In the genomic region with DNA sequence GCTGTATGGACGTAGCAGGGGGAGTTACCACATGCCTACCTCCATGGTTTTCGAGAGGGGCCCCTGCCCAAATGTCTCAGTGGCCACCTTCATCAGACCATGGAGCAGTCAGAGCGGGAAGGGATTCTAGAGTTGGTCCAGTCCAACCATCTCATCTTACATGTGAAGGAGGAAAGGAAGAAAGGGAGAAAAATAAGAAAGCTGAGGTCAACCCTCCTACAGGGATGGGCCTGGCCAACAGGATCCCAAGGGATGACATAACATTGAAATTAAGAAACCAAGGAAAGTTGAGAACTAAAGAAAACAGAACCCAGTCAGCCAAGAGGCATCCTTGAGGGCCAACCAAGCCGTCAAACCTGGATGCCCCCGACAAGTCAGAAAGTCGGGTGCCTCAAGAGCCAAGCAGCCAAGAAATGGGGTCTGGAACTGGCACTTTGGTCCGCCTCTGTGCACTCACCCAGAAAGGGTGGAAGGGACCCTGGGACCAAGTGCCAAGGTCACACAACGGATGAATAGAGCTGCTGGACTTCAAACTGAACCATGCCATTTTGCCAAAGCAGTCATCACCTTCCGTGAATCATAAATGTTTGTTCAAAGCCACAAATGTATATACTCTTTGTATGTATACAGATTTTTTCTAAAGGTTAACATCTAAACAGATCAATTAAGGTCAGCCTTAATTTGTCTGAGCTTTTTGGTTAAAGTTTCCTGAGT, we compare ENCODE assay signal across 15 cellular contexts. TPM values are rescaled to one million over a fixed set of nuclear protein-coding genes. Genes with fewer than 3 reads are reported as not detected.
DNase-seq lines count a peak whose midpoint lies in the region; FAIRE-seq and TF ChIP-seq lines count a peak whose summit lies in the region.
"Had no signal": no experiment of that assay in that cellular context is flagged by ENCODE, and none has a peak within 500 bp of the region (broad histone marks: within the 10 kb centered on the region; RNA-seq: fewer than 3 reads in every experiment).

No MANE protein-coding gene starts in this region.

- no peak for TF ChIP-seq EP300 in H1 (IDR thresholded peaks at IDR 0.05; ENCODE audit: borderline replicate concordance in 1 of 2, low read depth in 2 of 2, low read length in 2 of 2)

- 95% methylated on average over 9 of the region's 9 CpGs; no CpG with 5 or more reads in 1 of the 2 experiments for WGBS in H1 (ENCODE audit: extremely low coverage in 1 of 2, insufficient coverage in 1 of 2, insufficient read length in 1 of 2, insufficient replicate concordance in 2 of 2, low coverage in 1 of 2, low lambda C conversion rate in 2 of 2, missing lambda C conversion rate in 1 of 2), 2 experiments

- H2AFZ ChIP-seq in H1 (ENCODE audit: low read length) (peak overlapping the region; percentile 2; the same call in 1 of the 2 replicates), keratinocyte (ENCODE audit: control insufficient read depth, low read length) (no peak overlapping the region), osteoblast (ENCODE audit: low read length) (no peak overlapping the region)

- H3K79me2 ChIP-seq in H1 (ENCODE audit: control insufficient read depth in 1 of 2, insufficient read depth in 2 of 2, low read length in 2 of 2): no peaks in the 10 kb centered on the region
- no peaks in the 10 kb centered on the region for H3K79me2 ChIP-seq in keratinocyte (ENCODE audit: control insufficient read depth, insufficient read depth, low read length)
- H3K79me2 ChIP-seq in osteoblast (ENCODE audit: insufficient read depth, low read length): no peaks in the 10 kb centered on the region

- CTCF ChIA-PET in H1 (lab: Charles Lee; ENCODE audit: partially characterized antibody): interaction anchor here (0.8 to 2.7 kb wide), 3 partner anchors 12 to 29 kb away, joined by 3 to 10 read pairs (median 3); no protein-coding TSS in a partner anchor

- H3K79me1 ChIP-seq in H1 (ENCODE audit: low read depth, low read length): no peaks in the 10 kb centered on the region

- no peak for FAIRE-seq in H1 (lab: Jason Lieb, UNC)
- FAIRE-seq in keratinocyte (lab: Jason Lieb, UNC): peak; percentile 9
- FAIRE-seq: A549, GM12892, HTR-8/SVneo had no signal

- H3K23me2 ChIP-seq in H1 (ENCODE audit: low read depth, low read length): 0 out of 2 replicates have a peak, but pooled peaks cover under 1% of the 10 kb centered on the region

- no peaks in the 10 kb centered on the region for H4K20me1 ChIP-seq in H1 (replicated peaks in 1 of 2; ENCODE audit: control insufficient read depth in 1 of 2, insufficient read depth in 2 of 2, low read length in 2 of 2)
- H4K20me1 ChIP-seq in keratinocyte (ENCODE audit: control insufficient read depth, extremely low read depth, insufficient read depth, low read length): no peaks in the 10 kb centered on the region
- H4K20me1 ChIP-seq in osteoblast (ENCODE audit: insufficient read depth, low read length): no peaks in the 10 kb centered on the region

- no peaks in the 10 kb centered on the region for H3K27me3 Mint-ChIP-seq in type B pancreatic cell

- no peak overlapping the region for H4K8ac ChIP-seq in H1 (ENCODE audit: extremely low read depth, insufficient read depth, low read length)

- intact Hi-C loops in left ventricle myocardium inferior (cut with micrococcal nuclease): no loop called here
- intact Hi-C loops in breast epithelium (cut with DNase I; ENCODE audit: low total_unique reads): no loop called here

- H3K4me1 ChIP-seq in H1 (replicated peaks in 1 of 4; ENCODE audit: control insufficient read depth in 3 of 4, insufficient read depth in 4 of 4, low read length in 3 of 4) (peaks cover 0 to 10% (median 4%) of the 10 kb centered on the region in 4 experiments; a peak in 6 of 7 replicates), keratinocyte (ENCODE audit: control insufficient read depth, extremely low read depth, insufficient read depth, low read length) (no peaks in the 10 kb centered on the region), osteoblast (ENCODE audit: insufficient read depth, low read length) (no peaks in the 10 kb centered on the region), left ventricle myocardium inferior (peaks cover 10% of the 10 kb centered on the region), breast epithelium (no peaks in the 10 kb centered on the region)
- H3K4me1 ChIP-seq: A549, BE2C had no signal

- H3K4me1 Mint-ChIP-seq in type B pancreatic cell (ENCODE audit: unreplicated experiment): peaks cover 37% of the 10 kb centered on the region

- H2BK15ac ChIP-seq in H1 (ENCODE audit: low read length): no peak overlapping the region

- no peak overlapping the region for H2BK120ac ChIP-seq in H1 (replicated peaks; ENCODE audit: low read depth, low read length)

- H3K4me3 Mint-ChIP-seq in type B pancreatic cell: no peak overlapping the region
- H3K4me3 Mint-ChIP-seq: CD14-positive monocyte; CD8-positive, alpha-beta T cell had no signal

- H3K18ac ChIP-seq in H1 (ENCODE audit: extremely low read depth, low read length): no peak overlapping the region

- H3K9me3 ChIP-seq in H1 (ENCODE audit: insufficient read depth in 2 of 2, low read depth in 1 of 2, low read length in 1 of 2): no peaks in the 10 kb centered on the region
- H3K9me3 ChIP-seq in keratinocyte (ENCODE audit: control insufficient read depth, low read depth, low read length): no peaks in the 10 kb centered on the region
- H3K9me3 ChIP-seq in osteoblast (ENCODE audit: low read depth, low read length): no peaks in the 10 kb centered on the region
- H3K9me3 ChIP-seq in left ventricle myocardium inferior (replicated peaks): no peaks in the 10 kb centered on the region
- H3K9me3 ChIP-seq in breast epithelium: no peaks in the 10 kb centered on the region
- H3K9me3 ChIP-seq: A549, BE2C had no signal

- no peak overlapping the region for H3K56ac ChIP-seq in H1 (replicated peaks; ENCODE audit: insufficient read length, low read depth, low read length)

- H3K4ac ChIP-seq in H1 (replicated peaks; ENCODE audit: insufficient read length, low read depth, low read length): no peak overlapping the region

- peaks cover 3% of the 10 kb centered on the region for H3K9me3 Mint-ChIP-seq in type B pancreatic cell
- H3K9me3 Mint-ChIP-seq: CD8-positive, alpha-beta T cell had no signal

- peak overlapping the region; percentile 33 for H3K27ac Mint-ChIP-seq in type B pancreatic cell
- H3K27ac Mint-ChIP-seq: CD8-positive, alpha-beta T cell had no signal

- H3K9me1 ChIP-seq in keratinocyte (ENCODE audit: control insufficient read depth, extremely low read depth, insufficient read depth, low read length): no peaks in the 10 kb centered on the region

- no peaks in the 10 kb centered on the region; a peak in 1 of 7 replicates for H3K27me3 ChIP-seq in H1 (replicated peaks in 1 of 4; ENCODE audit: control insufficient read depth in 3 of 4, extremely low read depth in 1 of 4, insufficient read depth in 3 of 4, low read length in 3 of 4)
- no peaks in the 10 kb centered on the region for H3K27me3 ChIP-seq in keratinocyte (ENCODE audit: control insufficient read depth, extremely low read depth, insufficient read depth, low read length)
- peaks cover 38% of the 10 kb centered on the region for H3K27me3 ChIP-seq in osteoblast (ENCODE audit: insufficient read depth, low read length)
- H3K27me3 ChIP-seq in left ventricle myocardium inferior (ENCODE audit: low read depth): no peaks in the 10 kb centered on the region
- no peaks in the 10 kb centered on the region for H3K27me3 ChIP-seq in breast epithelium
- H3K27me3 ChIP-seq: BE2C had no signal

- no peak overlapping the region for H3K4me2 ChIP-seq in H1 (ENCODE audit: insufficient read depth in 1 of 2, low read depth in 2 of 2, low read length in 2 of 2)
- no peak overlapping the region for H3K4me2 ChIP-seq in keratinocyte (ENCODE audit: control insufficient read depth, extremely low read depth, insufficient read depth, low read depth, low read length)
- no peak overlapping the region for H3K4me2 ChIP-seq in osteoblast (ENCODE audit: insufficient read depth, low read length)
- H3K4me2 ChIP-seq: A549 had no signal

- TF ChIP-seq RAD21 in H1 (IDR thresholded peaks at IDR 0.05 in 1 of 2, conservative IDR thresholded peaks at IDR 0.05 in 1 of 2; ENCODE audit: low read depth in 2 of 2, low read length in 2 of 2): no peak

- H3K4me3 ChIP-seq in H1 (ENCODE audit: extremely low read depth in 1 of 4, insufficient read depth in 2 of 4, low read depth in 3 of 4, low read length in 4 of 4) (no peak overlapping the region), keratinocyte (ENCODE audit: control insufficient read depth in 2 of 3, extremely low read depth in 1 of 3, insufficient read depth in 2 of 3, low read depth in 1 of 3, low read length in 3 of 3) (no peak overlapping the region), osteoblast (ENCODE audit: insufficient read depth, low read length) (no peak overlapping the region), left ventricle myocardium inferior (no peak overlapping the region), breast epithelium (no peak overlapping the region)
- H3K4me3 ChIP-seq: A549 had no signal

- no peak overlapping the region for H3K23ac ChIP-seq in H1 (ENCODE audit: insufficient read length)

- H4K5ac ChIP-seq in H1 (ENCODE audit: insufficient read length, low read depth, low read length): no peak overlapping the region

- no peak overlapping the region for H2AK5ac ChIP-seq in H1 (ENCODE audit: low read depth, low read length)

- TF ChIP-seq POLR2A in H1 (IDR thresholded peaks at IDR 0.05; ENCODE audit: control extremely low read depth in 1 of 2, low read depth in 2 of 2, low read length in 2 of 2) (no peak), breast epithelium (IDR thresholded peaks at IDR 0.05) (no peak)

- no peaks in the 10 kb centered on the region for H3K36me3 ChIP-seq in H1 (ENCODE audit: control insufficient read depth in 2 of 4, insufficient read depth in 4 of 4, low read length in 3 of 4)
- no peaks in the 10 kb centered on the region for H3K36me3 ChIP-seq in keratinocyte (ENCODE audit: control insufficient read depth in 2 of 2, extremely low read depth in 1 of 2, insufficient read depth in 2 of 2, low read length in 2 of 2)
- H3K36me3 ChIP-seq in osteoblast (ENCODE audit: insufficient read depth, low read length): no peaks in the 10 kb centered on the region
- no peaks in the 10 kb centered on the region for H3K36me3 ChIP-seq in left ventricle myocardium inferior
- H3K36me3 ChIP-seq in breast epithelium: no peaks in the 10 kb centered on the region
- H3K36me3 ChIP-seq: BE2C had no signal

- H3K27ac ChIP-seq in H1 (ENCODE audit: low read depth, low read length) (no peak overlapping the region), keratinocyte (ENCODE audit: control insufficient read depth, insufficient read depth, low read length) (no peak overlapping the region), osteoblast (ENCODE audit: low read depth, low read length) (no peak overlapping the region), left ventricle myocardium inferior (replicated peaks) (no peak overlapping the region), breast epithelium (no peak overlapping the region)
- H3K27ac ChIP-seq: A549 had no signal

- no peak overlapping the region for H2BK12ac ChIP-seq in H1 (ENCODE audit: low read depth, low read length)

- DNase-seq in H1 (ENCODE audit: low read depth in 1 of 2, low spot score in 2 of 2) (no peak), keratinocyte (ENCODE audit: low read depth, low spot score) (no peak), osteoblast (ENCODE audit: insufficient read length, low spot score, missing footprints) (peak; percentile 71), type B pancreatic cell (ENCODE audit: extremely low spot score, unreplicated experiment) (no peak), left ventricle myocardium inferior (no peak), COR-L47 (lab: John Stamatoyannopoulos, UW) (no peak), breast epithelium (ENCODE audit: low spot score in 2 of 2) (no peak)
- DNase-seq: BE2C, DMS 273 treated with DMSO at 0.1 percent for 48 hours, HCEC 1CT had no signal

- TF ChIP-seq CTCF in H1 (IDR thresholded peaks at IDR 0.05; ENCODE audit: control extremely low read depth in 1 of 3, insufficient read depth in 1 of 3, low read depth in 1 of 3, low read length in 3 of 3) (no peak), keratinocyte (optimal IDR thresholded peaks at IDR 0.05 in 1 of 3, IDR thresholded peaks at IDR 0.05 in 1 of 3, conservative IDR thresholded peaks at IDR 0.05 in 1 of 3; ENCODE audit: extremely low read depth in 1 of 3, insufficient read depth in 2 of 3, low read length in 3 of 3) (no peak), osteoblast (IDR thresholded peaks at IDR 0.05; ENCODE audit: extremely low read depth, low read depth, low read length) (no peak), type B pancreatic cell (conservative IDR thresholded peaks at IDR 0.05) (no peak), left ventricle myocardium inferior (IDR thresholded peaks at IDR 0.05; ENCODE audit: borderline replicate concordance) (no peak), breast epithelium (IDR thresholded peaks at IDR 0.05) (no peak)

- no peak overlapping the region for H2BK20ac ChIP-seq in H1 (ENCODE audit: low read length)

- H2BK5ac ChIP-seq in H1 (ENCODE audit: low read depth, low read length): no peak overlapping the region

- dilution Hi-C loops in keratinocyte (cut with MboI; ENCODE audit: extremely low pct_ligation_motif_present, low sequenced_read_pairs): no loop called here

- H3K9ac ChIP-seq in H1 (replicated peaks in 1 of 4; ENCODE audit: extremely low read depth in 1 of 4, low read depth in 3 of 4, low read length in 3 of 4) (no peak overlapping the region), keratinocyte (ENCODE audit: control insufficient read depth, extremely low read depth, insufficient read depth, low read length) (no peak overlapping the region)

- no peaks in the 10 kb centered on the region for H3K36me3 Mint-ChIP-seq in type B pancreatic cell
- H3K36me3 Mint-ChIP-seq: CD8-positive, alpha-beta T cell had no signal

- POLR2A ChIA-PET in H1 (lab: Charles Lee; ENCODE audit: partially characterized antibody): no interaction called here

- no peak overlapping the region for H3K14ac ChIP-seq in H1 (ENCODE audit: insufficient read length)

- H4K91ac ChIP-seq in H1 (replicated peaks; ENCODE audit: insufficient read length, low read length): no peak overlapping the region

RNA-seq across cellular contexts. Expression of a gene that starts 27.1 kb away (rescaled TPM):
- total RNA-seq in H1 (2021; fragmentation: NEBNext Ultra II Directional; extraction: Animal tissue kit (Norgen Biotek cat#: 25700)): 105 and 107 TPM in 2 replicates
- polyA plus RNA-seq in H1 (2011; rRNA removed) (16.4 and 28.5 TPM in 2 replicates), keratinocyte (9.3 to 21.2 TPM (median 20.6 TPM) in 3 replicates)
- 32.1 TPM for polyA plus RNA-seq in H1 (2011; cell fraction: cytosol; rRNA removed)
- 93.7 TPM for polyA plus RNA-seq in H1 (2011; cell fraction: nucleus; rRNA removed)
- polyA plus RNA-seq in H1 (2012, experiment 1 of 2): 48.9 to 57.1 TPM (median 53.5 TPM) in 4 replicates
- polyA plus RNA-seq in H1 (2012, experiment 2 of 2): 2.2 TPM
- 20.1 TPM for polyA plus RNA-seq in H1 (2013, experiment 1 of 2)
- polyA plus RNA-seq in H1 (2013, experiment 2 of 2): 18.9 TPM
- 347 and 550 TPM in 2 replicates for polyA minus RNA-seq in H1 (2011; rRNA and poly(A)+ RNA removed)
- polyA minus RNA-seq in H1 (2011; cell fraction: cytosol; rRNA and poly(A)+ RNA removed): 95.0 TPM
- 690 TPM for polyA minus RNA-seq in H1 (2011; cell fraction: nucleus; rRNA and poly(A)+ RNA removed)
- polyA plus RNA-seq in keratinocyte (2011; ENCODE audit: low read depth): 8.2 TPM
- 5.5 and 14.6 TPM in 2 replicates for polyA plus RNA-seq in keratinocyte (2011; cell fraction: cytosol; rRNA removed)
- polyA plus RNA-seq in keratinocyte (2011; cell fraction: nucleus; rRNA removed): 12.2 and 15.7 TPM in 2 replicates
- polyA plus RNA-seq in keratinocyte (2012; ENCODE audit: low replicate concordance): 6.2 and 9.8 TPM in 2 replicates
- 18.9 to 69.3 TPM (median 50.5 TPM) in 3 replicates for polyA minus RNA-seq in keratinocyte
- polyA minus RNA-seq in keratinocyte (2011; cell fraction: cytosol; rRNA and poly(A)+ RNA removed): 8.2 TPM
- 34.7 and 64.0 TPM in 2 replicates for polyA minus RNA-seq in keratinocyte (2011; cell fraction: nucleus; rRNA and poly(A)+ RNA removed)
- total RNA-seq in osteoblast (19.5 and 24.8 TPM in 2 replicates), type B pancreatic cell (ENCODE audit: low replicate concordance) (31.7 and 37.4 TPM in 2 replicates), left ventricle myocardium inferior (45.4 TPM), breast epithelium (10 to 100 TPM; 29.1 to 49.6 (median 38.7) TPM)

RNA-seq across cellular contexts. Expression of a gene that starts 53.6 kb away (rescaled TPM):
- 43.4 and 47.0 TPM in 2 replicates for total RNA-seq in H1 (2021; fragmentation: NEBNext Ultra II Directional; extraction: Animal tissue kit (Norgen Biotek cat#: 25700))
- polyA plus RNA-seq in H1 (2011; rRNA removed): 84.9 and 86.7 TPM in 2 replicates
- polyA plus RNA-seq in H1 (2011; cell fraction: cytosol; rRNA removed): 67.7 TPM
- 54.9 TPM for polyA plus RNA-seq in H1 (2011; cell fraction: nucleus; rRNA removed)
- polyA plus RNA-seq in H1 (2012, experiment 1 of 2): 23.4 to 46.6 TPM (median 44.7 TPM) in 4 replicates
- 51.9 TPM for polyA plus RNA-seq in H1 (2012, experiment 2 of 2)
- polyA plus RNA-seq in H1 (2013, experiment 1 of 2): 29.3 TPM
- 28.9 TPM for polyA plus RNA-seq in H1 (2013, experiment 2 of 2)
- polyA minus RNA-seq in H1 (2011; rRNA and poly(A)+ RNA removed): 32.5 and 34.3 TPM in 2 replicates
- polyA minus RNA-seq in H1 (2011; cell fraction: cytosol; rRNA and poly(A)+ RNA removed): 16.4 TPM
- 35.0 TPM for polyA minus RNA-seq in H1 (2011; cell fraction: nucleus; rRNA and poly(A)+ RNA removed)
- 12.4 to 16.3 TPM (median 14.4 TPM) in 3 replicates for polyA plus RNA-seq in keratinocyte
- 1.5 TPM for polyA plus RNA-seq in keratinocyte (2011; ENCODE audit: low read depth)
- 9.3 and 11.4 TPM in 2 replicates for polyA plus RNA-seq in keratinocyte (2011; cell fraction: cytosol; rRNA removed)
- polyA plus RNA-seq in keratinocyte (2011; cell fraction: nucleus; rRNA removed): 12.7 and 14.5 TPM in 2 replicates
- polyA plus RNA-seq in keratinocyte (2012; ENCODE audit: low replicate concordance): 6.9 and 16.0 TPM in 2 replicates
- 8.2 to 18.4 TPM (median 12.3 TPM) in 3 replicates for polyA minus RNA-seq in keratinocyte
- polyA minus RNA-seq in keratinocyte (2011; cell fraction: cytosol; rRNA and poly(A)+ RNA removed): 8.1 TPM
- 5.5 and 6.4 TPM in 2 replicates for polyA minus RNA-seq in keratinocyte (2011; cell fraction: nucleus; rRNA and poly(A)+ RNA removed)
- total RNA-seq in osteoblast: 7.4 and 8.0 TPM in 2 replicates
- total RNA-seq in type B pancreatic cell (ENCODE audit: low replicate concordance): 16.9 and 19.0 TPM in 2 replicates
- total RNA-seq in left ventricle myocardium inferior: 8.6 TPM
- 10 to 100 TPM in 2 of 3 donors, 1 to 10 TPM in 1; 3.4 to 16.5 (median 13.1) TPM for total RNA-seq in breast epithelium
